ENCODE assay signal across 9 cellular contexts in the genomic region with DNA sequence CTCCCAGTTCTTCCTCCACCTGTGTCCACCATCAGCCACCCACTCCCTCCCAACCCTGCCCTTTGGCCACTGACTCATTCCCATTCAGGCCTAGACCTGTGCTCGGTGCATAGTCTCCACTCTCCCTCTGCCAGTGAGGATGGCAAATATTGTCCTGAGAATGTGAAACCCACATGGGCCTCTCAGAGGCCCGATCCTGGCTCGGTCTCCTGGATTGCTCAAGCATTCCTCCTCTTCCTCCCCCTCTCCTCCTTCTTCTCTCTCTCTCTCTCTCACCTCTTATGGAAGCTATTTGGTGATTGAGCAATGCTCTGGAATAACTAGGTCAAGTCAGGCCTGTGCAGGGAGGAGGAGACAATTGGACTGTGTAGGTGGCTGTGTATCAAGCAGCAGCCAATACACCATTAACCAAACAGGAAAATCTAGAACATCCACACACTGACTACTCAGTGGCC.
DNase-seq lines count a peak whose midpoint lies in the region; TF ChIP-seq lines count a peak whose summit lies in the region.
"Had no signal": no experiment of that assay in that cellular context is flagged by ENCODE, and none has a peak within 500 bp of the region (broad histone marks: within the 10 kb centered on the region; RNA-seq: fewer than 3 reads in every experiment).

No MANE protein-coding gene starts in this region.

- no peaks in the 10 kb centered on the region for H3K9me3 ChIP-seq in mammary epithelial cell (replicated peaks; ENCODE audit: insufficient read depth, low read length)
- H3K9me3 ChIP-seq in right atrium auricular region, result no peaks in the 10 kb centered on the region
- H3K9me3 ChIP-seq in spleen, result no peaks in the 10 kb centered on the region

- H4K20me1 ChIP-seq in mammary epithelial cell (ENCODE audit: insufficient read depth, low read length), result no peaks in the 10 kb centered on the region

- TF ChIP-seq POLR2A in spleen (IDR thresholded peaks at IDR 0.05), result no peak

- no TSS peak for BruUV-seq in mammary epithelial cell (replicated peaks; lab: Mats Ljungman, UMichigan)

- WGBS in mammary epithelial cell (ENCODE audit: low coverage, missing lambda C conversion rate), result 0% methylated on average over 3 of the region's 3 CpGs
- 73 to 93% (median 81%) methylated on average over 3 of the region's 3 CpGs for WGBS in spleen, 5 donors

- intact Hi-C loops in mammary epithelial cell (cut with micrococcal nuclease) (no loop called here), spleen (cut with DNase I; ENCODE audit: low total_unique reads) (no loop called here)

- H3K27ac ChIP-seq in mammary epithelial cell (ENCODE audit: insufficient read depth, low read depth, low read length) (peak overlapping the region; percentile 27), right atrium auricular region (peak overlapping the region; percentile 15 to 41), skin epidermis (peak overlapping the region in 19 of 21 experiments; percentile 14 to 79 (median 69)), spleen (no peak overlapping the region)

- H3K9ac ChIP-seq in mammary epithelial cell (ENCODE audit: insufficient read depth, low read length), result no peak overlapping the region

- H3K27me3 ChIP-seq in mammary epithelial cell (ENCODE audit: insufficient read depth, low read length) (no peaks in the 10 kb centered on the region), right atrium auricular region (no peaks in the 10 kb centered on the region), spleen (replicated peaks in 1 of 7) (no peaks in the 10 kb centered on the region)

- no peaks in the 10 kb centered on the region for H3K79me2 ChIP-seq in mammary epithelial cell (ENCODE audit: insufficient read depth, low read length)

- dilution Hi-C loops in mammary epithelial cell (cut with HindIII; ENCODE audit: low sequenced_read_pairs), result no loop called here

- in situ Hi-C loops in mammary epithelial cell (cut with MboI; ENCODE audit: low sequenced_read_pairs in 2 of 2), result no loop called here

- H3K4me2 ChIP-seq in mammary epithelial cell (ENCODE audit: insufficient read depth, low read depth, low read length), result peak overlapping the region; percentile 76

- H2AFZ ChIP-seq in mammary epithelial cell (ENCODE audit: low read depth, low read length), result peak overlapping the region; percentile 41

- CTCF ChIA-PET in mammary epithelial cell (lab: Charles Lee; ENCODE audit: low non-redundant PET), result no interaction called here

- no peaks in the 10 kb centered on the region for H3K36me3 ChIP-seq in mammary epithelial cell (ENCODE audit: insufficient read depth, low read length)
- H3K36me3 ChIP-seq in right atrium auricular region, result no peaks in the 10 kb centered on the region
- H3K36me3 ChIP-seq in spleen, result no peaks in the 10 kb centered on the region

- H3K4me1 ChIP-seq in mammary epithelial cell (ENCODE audit: insufficient read depth, low read length) (peaks cover 34% of the 10 kb centered on the region), right atrium auricular region (peaks cover 0 to 30% of the 10 kb centered on the region in 2 donors), spleen (no peaks in the 10 kb centered on the region)

- TF ChIP-seq CTCF in mammary epithelial cell (conservative IDR thresholded peaks at IDR 0.05 in 1 of 2, IDR thresholded peaks at IDR 0.05 in 1 of 2; ENCODE audit: extremely low read depth in 1 of 2, insufficient read depth in 1 of 2, low read depth in 1 of 2, low read length in 2 of 2) (no peak), right atrium auricular region (IDR thresholded peaks at IDR 0.05) (no peak), spleen (IDR thresholded peaks at IDR 0.05 in 8 of 11, conservative IDR thresholded peaks at IDR 0.05 in 3 of 11) (no peak)

- H3K4me3 ChIP-seq in mammary epithelial cell (replicated peaks in 1 of 3; ENCODE audit: insufficient read depth in 1 of 3, low read depth in 2 of 3, low read length in 3 of 3) (no peak overlapping the region), right atrium auricular region (no peak overlapping the region), skin epidermis (no peak overlapping the region), spleen (no peak overlapping the region)

- DNase-seq in GM04503 (ENCODE audit: low read depth) (peak; percentile 69), mammary epithelial cell (peak; percentile 97), right atrium auricular region (ENCODE audit: low spot score) (peak; percentile 60), HK-2 (ENCODE audit: unreplicated experiment) (no peak), T-helper 2 cell (no peak), spleen (no peak)
- no peak for DNase-seq in activated CD4-positive, CD25-positive, alpha-beta regulatory T cell treated with anti-CD3 and anti-CD28 coated beads, Interleukin-2, amount 50 U/mL, for 72 hours
- DNase-seq: GOT3 had no signal

Comparison
In these comparisons a context has a peak if more than half of its experiments do, and no peak if none do; other contexts are left out.
1. DNase-seq: peak in GM04503 (single experiment), mammary epithelial cell (single experiment) and right atrium auricular region (single experiment); none in HK-2 (single experiment), T-helper 2 cell (0 of 5), spleen (single experiment) and activated CD4-positive, CD25-positive, alpha-beta regulatory T cell treated with anti-CD3 and anti-CD28 coated beads, Interleukin-2, amount 50 U/mL, for 72 hours (single experiment).
2. H3K27ac ChIP-seq: peak in mammary epithelial cell (single experiment), right atrium auricular region (2 of 2) and skin epidermis (19 of 21); none in spleen (0 of 8).